1 cellular context compared by ENCODE assay signal in the genomic region with DNA sequence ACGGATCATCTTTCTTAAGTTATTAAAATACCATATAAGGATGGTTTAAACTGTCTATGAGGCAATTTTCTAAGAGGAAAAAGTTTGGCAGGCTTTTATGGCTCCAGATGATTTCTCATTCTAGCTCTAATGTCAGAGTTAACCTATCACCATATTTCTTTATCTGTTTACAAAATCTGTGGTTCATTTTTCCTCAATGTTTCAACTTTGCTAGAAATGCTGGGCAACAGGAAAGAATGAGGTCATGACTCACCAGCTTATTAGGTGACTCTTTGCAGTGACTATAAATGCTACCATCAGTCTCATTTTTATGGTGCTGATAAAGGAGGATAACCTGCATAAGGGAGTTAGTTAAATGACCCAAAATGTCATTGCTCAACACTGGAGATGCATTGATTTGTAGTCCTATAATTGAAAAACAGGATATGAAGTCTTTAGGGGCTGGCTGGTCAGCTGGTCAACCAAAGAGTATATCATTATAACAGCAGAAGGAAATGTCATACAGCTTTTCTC.
TF ChIP-seq lines count a peak whose summit lies in the region.

No MANE protein-coding gene starts in this region.

TF ChIP-seq in GM23338, 12 proteins besides CTCF, POLR2A, EP300 and RAD21 (continued from another document):
- TF ChIP-seq POLR2AphosphoS5 (IDR thresholded peaks at IDR 0.05; ENCODE audit: low read depth) (no peak), EZH2 (IDR thresholded peaks at IDR 0.05; ENCODE audit: low read depth, unreplicated experiment) (no peak), ZNF331 (CRISPR knock-in tag; IDR thresholded peaks at IDR 0.05; ENCODE audit: low read depth) (no peak), CREB1 (CRISPR knock-in tag; IDR thresholded peaks at IDR 0.05; ENCODE audit: low read depth) (no peak), STAT1 (IDR thresholded peaks at IDR 0.05; ENCODE audit: unreplicated experiment) (no peak)
- TF ChIP-seq, protein P1, sequence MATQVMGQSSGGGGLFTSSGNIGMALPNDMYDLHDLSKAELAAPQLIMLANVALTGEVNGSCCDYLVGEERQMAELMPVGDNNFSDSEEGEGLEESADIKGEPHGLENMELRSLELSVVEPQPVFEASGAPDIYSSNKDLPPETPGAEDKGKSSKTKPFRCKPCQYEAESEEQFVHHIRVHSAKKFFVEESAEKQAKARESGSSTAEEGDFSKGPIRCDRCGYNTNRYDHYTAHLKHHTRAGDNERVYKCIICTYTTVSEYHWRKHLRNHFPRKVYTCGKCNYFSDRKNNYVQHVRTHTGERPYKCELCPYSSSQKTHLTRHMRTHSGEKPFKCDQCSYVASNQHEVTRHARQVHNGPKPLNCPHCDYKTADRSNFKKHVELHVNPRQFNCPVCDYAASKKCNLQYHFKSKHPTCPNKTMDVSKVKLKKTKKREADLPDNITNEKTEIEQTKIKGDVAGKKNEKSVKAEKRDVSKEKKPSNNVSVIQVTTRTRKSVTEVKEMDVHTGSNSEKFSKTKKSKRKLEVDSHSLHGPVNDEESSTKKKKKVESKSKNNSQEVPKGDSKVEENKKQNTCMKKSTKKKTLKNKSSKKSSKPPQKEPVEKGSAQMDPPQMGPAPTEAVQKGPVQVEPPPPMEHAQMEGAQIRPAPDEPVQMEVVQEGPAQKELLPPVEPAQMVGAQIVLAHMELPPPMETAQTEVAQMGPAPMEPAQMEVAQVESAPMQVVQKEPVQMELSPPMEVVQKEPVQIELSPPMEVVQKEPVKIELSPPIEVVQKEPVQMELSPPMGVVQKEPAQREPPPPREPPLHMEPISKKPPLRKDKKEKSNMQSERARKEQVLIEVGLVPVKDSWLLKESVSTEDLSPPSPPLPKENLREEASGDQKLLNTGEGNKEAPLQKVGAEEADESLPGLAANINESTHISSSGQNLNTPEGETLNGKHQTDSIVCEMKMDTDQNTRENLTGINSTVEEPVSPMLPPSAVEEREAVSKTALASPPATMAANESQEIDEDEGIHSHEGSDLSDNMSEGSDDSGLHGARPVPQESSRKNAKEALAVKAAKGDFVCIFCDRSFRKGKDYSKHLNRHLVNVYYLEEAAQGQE (IDR thresholded peaks at IDR 0.05; ENCODE audit: unreplicated experiment) = no peak
- TF ChIP-seq, protein P2, sequence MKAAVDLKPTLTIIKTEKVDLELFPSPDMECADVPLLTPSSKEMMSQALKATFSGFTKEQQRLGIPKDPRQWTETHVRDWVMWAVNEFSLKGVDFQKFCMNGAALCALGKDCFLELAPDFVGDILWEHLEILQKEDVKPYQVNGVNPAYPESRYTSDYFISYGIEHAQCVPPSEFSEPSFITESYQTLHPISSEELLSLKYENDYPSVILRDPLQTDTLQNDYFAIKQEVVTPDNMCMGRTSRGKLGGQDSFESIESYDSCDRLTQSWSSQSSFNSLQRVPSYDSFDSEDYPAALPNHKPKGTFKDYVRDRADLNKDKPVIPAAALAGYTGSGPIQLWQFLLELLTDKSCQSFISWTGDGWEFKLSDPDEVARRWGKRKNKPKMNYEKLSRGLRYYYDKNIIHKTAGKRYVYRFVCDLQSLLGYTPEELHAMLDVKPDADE (IDR thresholded peaks at IDR 0.05) = no peak
